In the genomic region with DNA sequence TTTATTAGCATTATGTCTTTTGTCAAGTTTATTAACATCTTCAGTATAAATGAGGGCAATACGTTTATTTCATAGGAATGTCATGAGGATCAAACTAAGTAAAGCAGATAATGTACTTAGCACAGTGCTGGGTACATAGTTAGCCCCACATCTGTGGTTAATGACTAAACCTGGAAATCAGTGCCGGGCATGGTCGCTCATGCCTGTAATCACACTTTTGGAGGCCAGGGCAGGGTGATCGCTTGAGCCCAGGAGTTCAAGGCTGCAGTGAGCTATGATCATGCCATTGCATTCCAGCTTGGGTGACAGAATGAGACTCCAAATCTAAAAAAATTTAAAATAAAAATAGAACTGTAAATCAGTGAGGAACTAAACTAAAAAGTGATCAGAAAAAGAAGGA, we compare ENCODE assay signal across 20 cellular contexts. TPM values are rescaled to one million over a fixed set of nuclear protein-coding genes. Genes with fewer than 3 reads are reported as not detected.
"Had no signal": no experiment of that assay in that cellular context is flagged by ENCODE, and none has a peak within 500 bp of the region (broad histone marks: within the 10 kb centered on the region; RNA-seq: fewer than 3 reads in every experiment).

No MANE protein-coding gene starts in this region.

- H3K27ac Mint-ChIP-seq: activated CD4-positive, alpha-beta T cell treated with anti-CD3 and anti-CD28 coated beads, Interleukin-2, amount 10 ng/mL, durations not matched to agents 7 days and 5 days; activated CD8-positive, alpha-beta T cell treated with anti-CD3 and anti-CD28 coated beads, Interleukin-2, amount 10 ng/mL, durations not matched to agents 7 days and 5 days; activated naive CD4-positive, alpha-beta T cell treated with anti-CD3 and anti-CD28 coated beads for 36 hours; activated T-cell treated with anti-CD3 and anti-CD28 coated beads, Interleukin-2, amount 50 U/mL, for 24 hours; brain; endodermal cell; naive thymus-derived CD4-positive, alpha-beta T cell; neural progenitor cell; T-cell had no signal

- H3K27me3 Mint-ChIP-seq: activated CD4-positive, alpha-beta T cell treated with anti-CD3 and anti-CD28 coated beads, Interleukin-2, amount 10 ng/mL, durations not matched to agents 7 days and 5 days; activated T-cell treated with anti-CD3 and anti-CD28 coated beads, Interleukin-2, amount 50 U/mL, for 24 hours; T-cell had no signal

- ATAC-seq: activated CD8-positive, alpha-beta T cell treated with anti-CD3 and anti-CD28 coated beads, Interleukin-2, amount 10 ng/mL, durations not matched to agents 7 days and 5 days; naive thymus-derived CD4-positive, alpha-beta T cell; sciatic nerve; T-cell had no signal

- H3K4me1 Mint-ChIP-seq: activated CD4-positive, alpha-beta T cell treated with anti-CD3 and anti-CD28 coated beads, Interleukin-2, amount 10 ng/mL, durations not matched to agents 7 days and 5 days; brain; endodermal cell; neural progenitor cell had no signal

- H3K4me3 Mint-ChIP-seq: activated CD4-positive, alpha-beta T cell treated with anti-CD3 and anti-CD28 coated beads, Interleukin-2, amount 10 ng/mL, durations not matched to agents 7 days and 5 days; activated CD8-positive, alpha-beta T cell treated with anti-CD3 and anti-CD28 coated beads, Interleukin-2, amount 10 ng/mL, durations not matched to agents 7 days and 5 days; activated naive CD4-positive, alpha-beta T cell treated with anti-CD3 and anti-CD28 coated beads for 36 hours; activated T-cell treated with anti-CD3 and anti-CD28 coated beads, Interleukin-2, amount 50 U/mL, for 24 hours; brain; endodermal cell; naive thymus-derived CD4-positive, alpha-beta T cell; neural progenitor cell; T-cell had no signal

- DNase-seq: activated CD4-positive, alpha-beta T cell treated with anti-CD3 and anti-CD28 coated beads, Interleukin-2, amount 10 ng/mL, durations not matched to agents 7 days and 5 days; activated CD8-positive, alpha-beta T cell treated with anti-CD3 and anti-CD28 coated beads, Interleukin-2, amount 10 ng/mL, durations not matched to agents 7 days and 5 days; activated naive CD4-positive, alpha-beta T cell treated with anti-CD3 and anti-CD28 coated beads for 36 hours; activated T-cell treated with anti-CD3 and anti-CD28 coated beads, Interleukin-2, amount 50 U/mL, for 24 hours; central memory CD4-positive, alpha-beta T cell; colonic mucosa; endodermal cell; foreskin melanocyte; kidney; mesendoderm; naive thymus-derived CD4-positive, alpha-beta T cell; ovary; stimulated activated CD4-positive, alpha-beta T cell treated with anti-CD3 and anti-CD28 coated beads, Interleukin-4, amount 100 ng/mL, for 4 hours; stimulated activated naive CD4-positive, alpha-beta T cell; T-cell had no signal

- H3K36me3 Mint-ChIP-seq: brain, neural progenitor cell had no signal

RNA-seq across cellular contexts. Expression of a gene that starts 44.8 kb away (rescaled TPM):
- total RNA-seq: activated CD4-positive, alpha-beta T cell treated with anti-CD3 and anti-CD28 coated beads, Interleukin-2, amount 10 ng/mL, durations not matched to agents 7 days and 5 days; activated CD8-positive, alpha-beta T cell treated with anti-CD3 and anti-CD28 coated beads, Interleukin-2, amount 10 ng/mL, durations not matched to agents 7 days and 5 days; activated naive CD4-positive, alpha-beta T cell treated with anti-CD3 and anti-CD28 coated beads for 36 hours; kidney; naive thymus-derived CD4-positive, alpha-beta T cell; pulmonary artery endothelial cell; sciatic nerve; urinary bladder had no signal
